ENCODE assay signal across 1 cellular context in genomic region chr1:23868848-23869450, GRCh38.
TF ChIP-seq lines count a peak whose summit lies in the region.

No MANE protein-coding gene starts in this region.

TF ChIP-seq in K562, 482 proteins besides CTCF, POLR2A, EP300 and RAD21 (continued from another document):
- TF ChIP-seq TSHZ1 (CRISPR knock-in tag; IDR thresholded peaks at IDR 0.05) (no peak), ZNF75A (CRISPR knock-in tag; IDR thresholded peaks at IDR 0.05) (no peak), RNF2 (IDR thresholded peaks at IDR 0.05) (no peak), ZNF133 (CRISPR knock-in tag; IDR thresholded peaks at IDR 0.05) (no peak), BCL6 (CRISPR knock-in tag; IDR thresholded peaks at IDR 0.05) (no peak), ARID1B (IDR thresholded peaks at IDR 0.05) (peak; percentile 57; the same call in 1 of the 2 replicates), DPF2 (IDR thresholded peaks at IDR 0.05) (peak; percentile 63; the same call in 1 of the 2 replicates), ZFP91 (CRISPR knock-in tag; IDR thresholded peaks at IDR 0.05) (no peak), PYGO2 (tag; IDR thresholded peaks at IDR 0.05) (no peak), SIN3A (IDR thresholded peaks at IDR 0.05; ENCODE audit: borderline replicate concordance in 2 of 2, control insufficient read depth in 1 of 2, low read depth in 2 of 2, low read length in 2 of 2) (no peak), FUS (optimal IDR thresholded peaks at IDR 0.05; ENCODE audit: low read depth, low read length) (no peak), NR1H2 (CRISPR knock-in tag; IDR thresholded peaks at IDR 0.05) (no peak), FOXK1 (CRISPR knock-in tag; IDR thresholded peaks at IDR 0.05; ENCODE audit: borderline replicate concordance) (no peak), MAFK (IDR thresholded peaks at IDR 0.05; ENCODE audit: low read length) (no peak), TFE3 (CRISPR knock-in tag; IDR thresholded peaks at IDR 0.05) (peak; percentile 55; the same call in 1 of the 2 replicates), GTF2B (IDR thresholded peaks at IDR 0.05; ENCODE audit: extremely low read depth, insufficient read length) (no peak), RFX7 (CRISPR knock-in tag; IDR thresholded peaks at IDR 0.05) (no peak), NCOR1 (IDR thresholded peaks at IDR 0.05) (peak; percentile 27; the same call in 1 of the 2 replicates), NR2C2 (CRISPR knock-in tag; IDR thresholded peaks at IDR 0.05) (no peak), NR2C2 (tag; IDR thresholded peaks at IDR 0.05) (no peak), ETV6 (IDR thresholded peaks at IDR 0.05; ENCODE audit: borderline replicate concordance in 1 of 2, low read depth in 2 of 2, low read length in 1 of 2) (peak; percentile 6 to 33; a peak in 1 of 4 replicates), ETV6 (CRISPR knock-in tag; IDR thresholded peaks at IDR 0.05; ENCODE audit: borderline replicate concordance) (no peak), SIX5 (IDR thresholded peaks at IDR 0.05; ENCODE audit: borderline replicate concordance in 1 of 2, insufficient read depth in 1 of 2, low read depth in 1 of 2, low read length in 2 of 2) (no peak), HNRNPL (IDR thresholded peaks at IDR 0.05; ENCODE audit: low read depth, low read length) (no peak), E2F6 (IDR thresholded peaks at IDR 0.05; ENCODE audit: borderline replicate concordance in 1 of 2, extremely low read depth in 1 of 2, insufficient read depth in 1 of 2, insufficient read length in 1 of 2, low read depth in 1 of 2, low read length in 1 of 2, poor library complexity in 1 of 2, severe bottlenecking in 1 of 2) (no peak), GTF2A2 (tag; IDR thresholded peaks at IDR 0.05) (no peak), SLC30A9 (CRISPR knock-in tag; IDR thresholded peaks at IDR 0.05) (no peak), ZNF551 (CRISPR knock-in tag; IDR thresholded peaks at IDR 0.05) (no peak), CBX3 (IDR thresholded peaks at IDR 0.05; ENCODE audit: borderline replicate concordance in 1 of 2, low read length in 2 of 2) (no peak; a peak in 1 of 3 replicates), EP400 (IDR thresholded peaks at IDR 0.05) (peak; percentile 40; the same call in 1 of the 2 replicates), YY1 (IDR thresholded peaks at IDR 0.05; ENCODE audit: borderline replicate concordance in 1 of 3, control insufficient read depth in 1 of 3, extremely low read depth in 1 of 3, insufficient read depth in 3 of 3, insufficient read length in 1 of 3, insufficient replicate concordance in 2 of 3, low read depth in 1 of 3, low read length in 2 of 3) (peak in 1 of 3 experiments; percentile 34), ZSCAN32 (CRISPR knock-in tag; IDR thresholded peaks at IDR 0.05) (no peak), RAD51 (IDR thresholded peaks at IDR 0.05; ENCODE audit: borderline replicate concordance, low read depth) (no peak), RBBP5 (IDR thresholded peaks at IDR 0.05; ENCODE audit: borderline replicate concordance, insufficient read depth, low read length, poor library complexity, severe bottlenecking) (no peak), ELF1 (tag; IDR thresholded peaks at IDR 0.05) (no peak), MTA2 (IDR thresholded peaks at IDR 0.05; ENCODE audit: low read depth) (peak; percentile 31; the same call in 1 of the 2 replicates), NFE2 (IDR thresholded peaks at IDR 0.05; ENCODE audit: low read depth) (no peak), ZKSCAN8 (CRISPR knock-in tag; IDR thresholded peaks at IDR 0.05) (no peak), ARHGAP35 (IDR thresholded peaks at IDR 0.05; ENCODE audit: partially characterized antibody) (no peak), NFRKB (IDR thresholded peaks at IDR 0.05; ENCODE audit: low read depth) (peak; percentile 66; the same call in 1 of the 2 replicates), NCOA4 (IDR thresholded peaks at IDR 0.05; ENCODE audit: partially characterized antibody) (no peak)
- TF ChIP-seq, protein P1, sequence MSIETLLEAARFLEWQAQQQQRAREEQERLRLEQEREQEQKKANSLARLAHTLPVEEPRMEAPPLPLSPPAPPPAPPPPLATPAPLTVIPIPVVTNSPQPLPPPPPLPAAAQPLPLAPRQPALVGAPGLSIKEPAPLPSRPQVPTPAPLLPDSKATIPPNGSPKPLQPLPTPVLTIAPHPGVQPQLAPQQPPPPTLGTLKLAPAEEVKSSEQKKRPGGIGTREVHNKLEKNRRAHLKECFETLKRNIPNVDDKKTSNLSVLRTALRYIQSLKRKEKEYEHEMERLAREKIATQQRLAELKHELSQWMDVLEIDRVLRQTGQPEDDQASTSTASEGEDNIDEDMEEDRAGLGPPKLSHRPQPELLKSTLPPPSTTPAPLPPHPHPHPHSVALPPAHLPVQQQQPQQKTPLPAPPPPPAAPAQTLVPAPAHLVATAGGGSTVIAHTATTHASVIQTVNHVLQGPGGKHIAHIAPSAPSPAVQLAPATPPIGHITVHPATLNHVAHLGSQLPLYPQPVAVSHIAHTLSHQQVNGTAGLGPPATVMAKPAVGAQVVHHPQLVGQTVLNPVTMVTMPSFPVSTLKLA (conservative IDR thresholded peaks at IDR 0.05): no peak
- TF ChIP-seq, protein P2, sequence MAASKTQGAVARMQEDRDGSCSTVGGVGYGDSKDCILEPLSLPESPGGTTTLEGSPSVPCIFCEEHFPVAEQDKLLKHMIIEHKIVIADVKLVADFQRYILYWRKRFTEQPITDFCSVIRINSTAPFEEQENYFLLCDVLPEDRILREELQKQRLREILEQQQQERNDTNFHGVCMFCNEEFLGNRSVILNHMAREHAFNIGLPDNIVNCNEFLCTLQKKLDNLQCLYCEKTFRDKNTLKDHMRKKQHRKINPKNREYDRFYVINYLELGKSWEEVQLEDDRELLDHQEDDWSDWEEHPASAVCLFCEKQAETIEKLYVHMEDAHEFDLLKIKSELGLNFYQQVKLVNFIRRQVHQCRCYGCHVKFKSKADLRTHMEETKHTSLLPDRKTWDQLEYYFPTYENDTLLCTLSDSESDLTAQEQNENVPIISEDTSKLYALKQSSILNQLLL (CRISPR knock-in tag; IDR thresholded peaks at IDR 0.05; ENCODE audit: borderline replicate concordance): no peak
- TF ChIP-seq, protein P3, sequence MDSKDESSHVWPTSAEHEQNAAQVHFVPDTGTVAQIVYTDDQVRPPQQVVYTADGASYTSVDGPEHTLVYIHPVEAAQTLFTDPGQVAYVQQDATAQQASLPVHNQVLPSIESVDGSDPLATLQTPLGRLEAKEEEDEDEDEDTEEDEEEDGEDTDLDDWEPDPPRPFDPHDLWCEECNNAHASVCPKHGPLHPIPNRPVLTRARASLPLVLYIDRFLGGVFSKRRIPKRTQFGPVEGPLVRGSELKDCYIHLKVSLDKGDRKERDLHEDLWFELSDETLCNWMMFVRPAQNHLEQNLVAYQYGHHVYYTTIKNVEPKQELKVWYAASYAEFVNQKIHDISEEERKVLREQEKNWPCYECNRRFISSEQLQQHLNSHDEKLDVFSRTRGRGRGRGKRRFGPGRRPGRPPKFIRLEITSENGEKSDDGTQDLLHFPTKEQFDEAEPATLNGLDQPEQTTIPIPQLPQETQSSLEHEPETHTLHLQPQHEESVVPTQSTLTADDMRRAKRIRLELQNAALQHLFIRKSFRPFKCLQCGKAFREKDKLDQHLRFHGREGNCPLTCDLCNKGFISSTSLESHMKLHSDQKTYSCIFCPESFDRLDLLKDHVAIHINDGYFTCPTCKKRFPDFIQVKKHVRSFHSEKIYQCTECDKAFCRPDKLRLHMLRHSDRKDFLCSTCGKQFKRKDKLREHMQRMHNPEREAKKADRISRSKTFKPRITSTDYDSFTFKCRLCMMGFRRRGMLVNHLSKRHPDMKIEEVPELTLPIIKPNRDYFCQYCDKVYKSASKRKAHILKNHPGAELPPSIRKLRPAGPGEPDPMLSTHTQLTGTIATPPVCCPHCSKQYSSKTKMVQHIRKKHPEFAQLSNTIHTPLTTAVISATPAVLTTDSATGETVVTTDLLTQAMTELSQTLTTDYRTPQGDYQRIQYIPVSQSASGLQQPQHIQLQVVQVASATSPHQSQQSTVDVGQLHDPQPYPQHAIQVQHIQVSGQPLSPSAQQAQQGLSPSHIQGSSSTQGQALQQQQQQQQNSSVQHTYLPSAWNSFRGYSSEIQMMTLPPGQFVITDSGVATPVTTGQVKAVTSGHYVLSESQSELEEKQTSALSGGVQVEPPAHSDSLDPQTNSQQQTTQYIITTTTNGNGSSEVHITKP (IDR thresholded peaks at IDR 0.05; ENCODE audit: partially characterized antibody): peak; percentile 63
- TF ChIP-seq, protein P4, sequence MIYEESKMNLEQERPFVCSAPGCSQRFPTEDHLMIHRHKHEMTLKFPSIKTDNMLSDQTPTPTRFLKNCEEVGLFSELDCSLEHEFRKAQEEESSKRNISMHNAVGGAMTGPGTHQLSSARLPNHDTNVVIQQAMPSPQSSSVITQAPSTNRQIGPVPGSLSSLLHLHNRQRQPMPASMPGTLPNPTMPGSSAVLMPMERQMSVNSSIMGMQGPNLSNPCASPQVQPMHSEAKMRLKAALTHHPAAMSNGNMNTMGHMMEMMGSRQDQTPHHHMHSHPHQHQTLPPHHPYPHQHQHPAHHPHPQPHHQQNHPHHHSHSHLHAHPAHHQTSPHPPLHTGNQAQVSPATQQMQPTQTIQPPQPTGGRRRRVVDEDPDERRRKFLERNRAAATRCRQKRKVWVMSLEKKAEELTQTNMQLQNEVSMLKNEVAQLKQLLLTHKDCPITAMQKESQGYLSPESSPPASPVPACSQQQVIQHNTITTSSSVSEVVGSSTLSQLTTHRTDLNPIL (CRISPR knock-in tag; IDR thresholded peaks at IDR 0.05): no peak
